1 cellular context compared by ENCODE assay signal in the genomic region with DNA sequence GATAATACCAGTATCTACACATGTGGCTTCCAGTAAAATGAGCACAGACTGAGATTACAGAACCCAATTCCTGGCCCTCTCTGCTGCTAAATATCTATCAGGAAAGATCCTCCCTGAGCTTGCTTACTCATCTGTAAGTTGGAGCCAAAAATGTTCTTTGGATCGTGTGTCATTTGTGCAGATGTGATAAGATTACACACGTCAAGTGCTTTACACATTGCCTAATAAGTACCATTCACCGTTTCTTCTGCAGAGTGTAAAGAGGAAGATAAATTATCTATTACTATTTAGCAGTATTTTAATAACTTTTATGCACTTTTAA.
A peak's percentile ranks its signal among the peaks of the same experiment; 100 is the strongest.
TF ChIP-seq lines count a peak whose summit lies in the region.

No MANE protein-coding gene starts in this region.

TF ChIP-seq in IMR-90, 13 proteins besides CTCF, POLR2A, EP300 and RAD21 (continued from another document):
- peak; percentile 70 for TF ChIP-seq FOS (IDR thresholded peaks at IDR 0.05; ENCODE audit: low read depth, low read length)
- TF ChIP-seq MAZ (IDR thresholded peaks at IDR 0.05; ENCODE audit: borderline replicate concordance, low read depth, low read length), result no peak
